In genomic region chr3:172223870-172224269, GRCh38 we compare ENCODE assay signal across 15 cellular contexts.
DNase-seq lines count a peak whose midpoint lies in the region; ATAC-seq, FAIRE-seq and TF ChIP-seq lines count a peak whose summit lies in the region.
"Had no signal": no experiment of that assay in that cellular context is flagged by ENCODE, and none has a peak within 500 bp of the region (broad histone marks: within the 10 kb centered on the region; RNA-seq: fewer than 3 reads in every experiment).

No MANE protein-coding gene starts in this region.

- H3K36me3 ChIP-seq in PC-3 (ENCODE audit: low read depth, low read length), result peaks cover 9% of the 10 kb centered on the region; the same call in 1 of the 2 replicates
- peaks cover 0 to 7% (median 0%) of the 10 kb centered on the region in 3 donors for H3K36me3 ChIP-seq in pancreas

- no peak overlapping the region for H3K9ac ChIP-seq in PC-3 (ENCODE audit: low read length)
- H3K9ac ChIP-seq: BLaER1 had no signal

- DNase-seq in NCI-H1092 (lab: John Stamatoyannopoulos, UW), result peak; percentile 50
- no peak for DNase-seq in NCI-H1092 treated with DMSO at 0.1 percent for 48 hours (lab: John Stamatoyannopoulos, UW)
- peak; percentile 68 for DNase-seq in NCI-H2029 treated with DMSO at 0.1 percent for 48 hours (lab: John Stamatoyannopoulos, UW)
- DNase-seq in PC-3, result no peak
- no peak for DNase-seq in pancreas
- no peak for DNase-seq in G401 (ENCODE audit: low spot score)
- no peak for DNase-seq in NCI-H1930 (lab: John Stamatoyannopoulos, UW)
- no peak for DNase-seq in T1000 (lab: John Stamatoyannopoulos, UW)
- DNase-seq: CD8-positive, alpha-beta T cell; Karpas-422; MG63; NCI-H82; SIG-M5 had no signal

- no peak overlapping the region for H3K4me2 ChIP-seq in PC-3 (ENCODE audit: low read length)
- H3K4me2 ChIP-seq: BLaER1 had no signal

- CTCF ChIA-PET in PC-3 (lab: Charles Lee), result no interaction called here

- intact Hi-C loops in PC-3 (cut with micrococcal nuclease) (no loop called here), pancreas (cut with DNase I) (no loop called here)

- H3K27me3 ChIP-seq in PC-3 (ENCODE audit: low read length) (no peaks in the 10 kb centered on the region), pancreas (no peaks in the 10 kb centered on the region)
- H3K27me3 ChIP-seq: BLaER1, MG63 had no signal

- in situ Hi-C loops in G401 (cut with HindIII; ENCODE audit: low sequenced_read_pairs), result no loop called here

- no TSS peak for BruUV-seq in PC-3 (replicated peaks; lab: Mats Ljungman, UMichigan)

- FAIRE-seq in pancreas (lab: Jason Lieb, UNC), result no peak
- FAIRE-seq: H1 had no signal

- 0 out of 2 replicates have a peak, but pooled peaks cover 2% of the 10 kb centered on the region for H4K20me1 ChIP-seq in PC-3 (ENCODE audit: low read length)

- peaks cover 5% of the 10 kb centered on the region for H3F3A ChIP-seq in PC-3 (ENCODE audit: low read length, unreplicated experiment)

- peaks cover 68% of the 10 kb centered on the region for H3K79me2 ChIP-seq in PC-3 (ENCODE audit: low read length)

- 72 to 77% methylated on average over 4 of the region's 4 CpGs for WGBS in pancreas, 2 donors

- peak; percentile 51 for ATAC-seq in PC-3
- peak; percentile 34 to 56 (median 54) for ATAC-seq in pancreas
- ATAC-seq: CD8-positive, alpha-beta T cell had no signal

- POLR2A ChIA-PET in PC-3 (lab: Charles Lee; ENCODE audit: unreplicated experiment), result no interaction called here

- no peak overlapping the region for H2AFZ ChIP-seq in PC-3 (ENCODE audit: low read length)

- H3K27ac ChIP-seq in PC-3 (ENCODE audit: low read length), result no peak overlapping the region
- H3K27ac ChIP-seq in pancreas, result no peak overlapping the region
- H3K27ac ChIP-seq: BLaER1 had no signal

- TF ChIP-seq CTCF in PC-3 (conservative IDR thresholded peaks at IDR 0.05; ENCODE audit: low read depth, low read length) (no peak), pancreas (IDR thresholded peaks at IDR 0.05) (no peak)

- no peaks in the 10 kb centered on the region for H3K9me3 ChIP-seq in PC-3 (ENCODE audit: low read length)
- H3K9me3 ChIP-seq in pancreas, result no peaks in the 10 kb centered on the region
- H3K9me3 ChIP-seq: BLaER1, MG63 had no signal

- no peaks in the 10 kb centered on the region for H3K9me2 ChIP-seq in PC-3 (replicated peaks; ENCODE audit: low read length)

- H3K4me1 ChIP-seq in PC-3 (ENCODE audit: insufficient read depth, low read length) (peaks cover 19% of the 10 kb centered on the region), pancreas (peaks cover 6 to 34% (median 17%) of the 10 kb centered on the region in 3 donors)

- H3K4me3 ChIP-seq in PC-3 (ENCODE audit: low read length) (no peak overlapping the region), pancreas (no peak overlapping the region)
- H3K4me3 ChIP-seq: BLaER1, MG63 had no signal

Comparison
In these comparisons a context has a peak if more than half of its experiments do, and no peak if none do; other contexts are left out.
1. DNase-seq: peak in NCI-H1092 (single experiment) and NCI-H2029 treated with DMSO at 0.1 percent for 48 hours (single experiment); none in NCI-H1092 treated with DMSO at 0.1 percent for 48 hours (single experiment), PC-3 (single experiment), pancreas (0 of 6), G401 (single experiment), NCI-H1930 (0 of 2) and T1000 (single experiment).